Comparison of ENCODE assay signal across 8 cellular contexts in the genomic region with DNA sequence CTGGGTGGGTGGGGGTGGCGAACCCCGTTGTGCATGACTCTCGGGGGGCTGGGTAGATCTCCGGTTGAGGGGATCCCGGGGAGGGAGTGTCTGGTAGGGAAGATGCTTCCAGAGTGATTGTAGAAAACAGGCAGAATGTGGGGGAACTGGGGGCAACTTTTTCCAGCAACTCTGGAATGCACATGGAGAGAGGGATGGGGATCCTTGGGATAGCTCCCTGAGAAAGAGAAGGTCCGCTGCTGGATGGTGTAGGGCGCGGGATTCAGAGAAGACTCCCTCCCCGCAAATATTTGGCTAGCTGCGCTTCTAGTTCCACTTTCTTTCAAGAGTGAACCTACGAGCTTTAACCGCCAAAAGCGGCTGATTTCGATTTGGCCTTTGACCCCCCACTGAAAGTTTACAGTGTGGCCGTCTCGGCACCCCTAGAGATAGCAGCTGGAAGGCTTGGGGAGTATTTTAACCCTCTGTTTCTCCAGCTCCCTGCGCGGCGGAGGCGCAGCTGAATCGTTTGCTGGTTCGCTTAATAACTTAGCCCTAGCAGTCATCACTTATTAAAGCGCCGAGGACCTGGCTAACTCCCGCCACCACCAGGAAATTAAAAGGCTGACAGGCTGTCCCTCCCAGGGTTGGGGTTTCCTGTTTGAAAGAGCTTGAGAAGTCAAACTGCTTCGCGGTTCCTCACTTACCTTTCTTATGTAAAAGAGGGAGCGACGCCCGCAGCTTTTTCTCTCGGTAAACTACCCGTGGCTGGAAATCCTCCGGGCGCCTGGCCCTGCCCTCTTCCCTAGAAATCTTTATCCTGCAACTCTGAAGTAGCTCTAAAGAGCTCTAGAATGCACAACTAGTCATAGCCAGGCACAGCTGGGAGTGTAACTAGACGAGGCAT. TPM values are rescaled to one million over a fixed set of nuclear protein-coding genes. Genes with fewer than 3 reads are reported as not detected.
DNase-seq lines count a peak whose midpoint lies in the region; ATAC-seq, FAIRE-seq and TF ChIP-seq lines count a peak whose summit lies in the region.

No MANE protein-coding gene starts in this region.

- peaks cover 45% of the 10 kb centered on the region for H3F3A ChIP-seq in PC-9 (ENCODE audit: insufficient read depth, low read depth)

- ATAC-seq in GM21515 (IDR thresholded peaks at IDR 0.05; ENCODE audit: unreplicated experiment) = peak; percentile 95
- ATAC-seq in natural killer cell = peak; percentile 46 to 75 (median 59)

- peaks cover 64% of the 10 kb centered on the region for H3K79me2 ChIP-seq in PC-9 (ENCODE audit: low read depth)

- H3K4me2 ChIP-seq in PC-9 = peak overlapping the region; percentile 90

- TF ChIP-seq CTCF in PC-9 (conservative IDR thresholded peaks at IDR 0.05) (peak; percentile 68), natural killer cell (IDR thresholded peaks at IDR 0.05) (no peak)

- H3K27ac Mint-ChIP-seq in activated T-helper 1 cell treated with anti-CD3 and anti-CD28 coated beads, Interleukin-12 subunit alpha, Interleukin-12 subunit beta, Interleukin-2, Interleukin-4 antibody, amounts not matched to agents 30 ng/mL and 10 ng/mL and 1 ng/mL, durations not matched to agents 14 hours and 24 hours and 36 hours = no peak overlapping the region
- peak overlapping the region; percentile 93 to 97 for H3K27ac Mint-ChIP-seq in natural killer cell

- no peaks in the 10 kb centered on the region for H3K36me3 Mint-ChIP-seq in activated T-helper 1 cell treated with anti-CD3 and anti-CD28 coated beads, Interleukin-12 subunit alpha, Interleukin-12 subunit beta, Interleukin-2, Interleukin-4 antibody, amounts not matched to agents 30 ng/mL and 10 ng/mL and 1 ng/mL, durations not matched to agents 14 hours and 24 hours and 36 hours (ENCODE audit: low read depth)
- no peaks in the 10 kb centered on the region for H3K36me3 Mint-ChIP-seq in natural killer cell

- peak overlapping the region; percentile 85 for H3K4me3 Mint-ChIP-seq in activated T-helper 1 cell treated with anti-CD3 and anti-CD28 coated beads, Interleukin-12 subunit alpha, Interleukin-12 subunit beta, Interleukin-2, Interleukin-4 antibody, amounts not matched to agents 30 ng/mL and 10 ng/mL and 1 ng/mL, durations not matched to agents 14 hours and 24 hours and 36 hours
- H3K4me3 Mint-ChIP-seq in natural killer cell = peak overlapping the region; percentile 93

- peak overlapping the region; percentile 24 for H2AFZ ChIP-seq in PC-9

- no peaks in the 10 kb centered on the region for H3K9me3 Mint-ChIP-seq in activated T-helper 1 cell treated with anti-CD3 and anti-CD28 coated beads, Interleukin-12 subunit alpha, Interleukin-12 subunit beta, Interleukin-2, Interleukin-4 antibody, amounts not matched to agents 30 ng/mL and 10 ng/mL and 1 ng/mL, durations not matched to agents 14 hours and 24 hours and 36 hours
- H3K9me3 Mint-ChIP-seq in natural killer cell = no peaks in the 10 kb centered on the region

- peaks cover 27% of the 10 kb centered on the region for H3K4me1 Mint-ChIP-seq in activated T-helper 1 cell treated with anti-CD3 and anti-CD28 coated beads, Interleukin-12 subunit alpha, Interleukin-12 subunit beta, Interleukin-2, Interleukin-4 antibody, amounts not matched to agents 30 ng/mL and 10 ng/mL and 1 ng/mL, durations not matched to agents 14 hours and 24 hours and 36 hours (ENCODE audit: low read depth)
- peaks cover 53 to 57% of the 10 kb centered on the region in 2 donors for H3K4me1 Mint-ChIP-seq in natural killer cell

- H3K27ac ChIP-seq in PC-9 (peak overlapping the region; percentile 88), stomach smooth muscle (ENCODE audit: low read length) (peak overlapping the region; percentile 98)

- DNase-seq in DMS153 treated with DMSO at 0.1 percent for 48 hours (lab: John Stamatoyannopoulos, UW; ENCODE audit: unreplicated experiment) (peak; percentile 66), HTR-8/SVneo (ENCODE audit: insufficient read length, low spot score) (peak; percentile 69), PC-9 (peak; percentile 89 to 97), fibroblast of peridontal ligament (ENCODE audit: extremely low read depth) (peak; percentile 89), natural killer cell (peak; percentile 61)
- peak; percentile 27 for DNase-seq in activated T-helper 1 cell treated with anti-CD3 and anti-CD28 coated beads, Interleukin-12 subunit alpha, Interleukin-12 subunit beta, Interleukin-2, Interleukin-4 antibody, amounts not matched to agents 30 ng/mL and 10 ng/mL and 1 ng/mL, durations not matched to agents 14 hours and 24 hours and 36 hours (ENCODE audit: low spot score)

- peaks cover 61% of the 10 kb centered on the region for H3K27me3 Mint-ChIP-seq in activated T-helper 1 cell treated with anti-CD3 and anti-CD28 coated beads, Interleukin-12 subunit alpha, Interleukin-12 subunit beta, Interleukin-2, Interleukin-4 antibody, amounts not matched to agents 30 ng/mL and 10 ng/mL and 1 ng/mL, durations not matched to agents 14 hours and 24 hours and 36 hours (ENCODE audit: insufficient read depth)
- H3K27me3 Mint-ChIP-seq in natural killer cell (ENCODE audit: low read depth in 2 of 2) = peaks cover 0 to 3% of the 10 kb centered on the region in 2 donors

- intact Hi-C loops in PC-9 (cut with micrococcal nuclease; ENCODE audit: unreplicated experiment) (loop anchor here (1.0 to 10.0 kb wide), 10 partner anchors 57 to 275 kb away; no protein-coding TSS in a partner anchor), natural killer cell (cut with micrococcal nuclease) (loop anchor here (1.0 to 5.0 kb wide), 3 partner anchors 143 to 318 kb away; a partner anchor contains a TSS)
- intact Hi-C loops in activated T-helper 1 cell treated with anti-CD3 and anti-CD28 coated beads, Interleukin-12 subunit alpha, Interleukin-12 subunit beta, Interleukin-2, Interleukin-4 antibody, amounts not matched to agents 30 ng/mL and 10 ng/mL and 1 ng/mL, durations not matched to agents 14 hours and 24 hours and 36 hours (cut with micrococcal nuclease) = loop anchor here (1.0 to 5.0 kb wide), 4 partner anchors 107 to 153 kb away; no protein-coding TSS in a partner anchor

- H4K20me1 ChIP-seq in PC-9 (ENCODE audit: insufficient read depth) = no peaks in the 10 kb centered on the region

- TSS peak; percentile 77 for BruUV-seq in PC-9 (replicated peaks; lab: Mats Ljungman, UMichigan)

- CTCF ChIA-PET in PC-9 (lab: Charles Lee) = interaction anchor here (0.5 to 1.6 kb wide), 19 partner anchors 11 to 275 kb away, joined by 3 to 32 read pairs (median 5); a partner anchor contains a TSS

- peak overlapping the region; percentile 94 to 99 for H3K9ac ChIP-seq in stomach smooth muscle (ENCODE audit: low read length in 2 of 2)

- H3K4me1 ChIP-seq in PC-9 (replicated peaks; ENCODE audit: insufficient read depth) (peaks cover 54% of the 10 kb centered on the region), stomach smooth muscle (ENCODE audit: control insufficient read depth, insufficient read depth, low read length) (peaks cover 30% of the 10 kb centered on the region)

- H3K27me3 ChIP-seq in PC-9 (ENCODE audit: insufficient read depth, low read depth) (no peaks in the 10 kb centered on the region), stomach smooth muscle (ENCODE audit: control insufficient read depth in 1 of 2, insufficient read depth in 2 of 2, low read length in 2 of 2) (no peaks in the 10 kb centered on the region)

- FAIRE-seq in HTR-8/SVneo (lab: Jason Lieb, UNC) = no peak

- H3K36me3 ChIP-seq in PC-9 (ENCODE audit: low read depth) (0 out of 2 replicates have a peak, but pooled peaks cover 3% of the 10 kb centered on the region), stomach smooth muscle (ENCODE audit: control insufficient read depth in 2 of 2, insufficient read depth in 2 of 2, low read length in 2 of 2) (no peaks in the 10 kb centered on the region)

- peak overlapping the region; percentile 65 for H3K4me3 ChIP-seq in PC-9
- peak overlapping the region; percentile 95 to 96 for H3K4me3 ChIP-seq in stomach smooth muscle (ENCODE audit: low read length in 2 of 2)

- no peaks in the 10 kb centered on the region for H3K9me2 ChIP-seq in PC-9 (ENCODE audit: insufficient read depth)

- no peaks in the 10 kb centered on the region for H3K9me3 ChIP-seq in PC-9 (ENCODE audit: insufficient read depth, low read depth)
- H3K9me3 ChIP-seq in stomach smooth muscle (ENCODE audit: control insufficient read depth in 2 of 2, low read length in 2 of 2) = no peaks in the 10 kb centered on the region

- POLR2A ChIA-PET in PC-9 (lab: Charles Lee; ENCODE audit: unreplicated experiment) = interaction anchor here (0.5 to 2.6 kb wide), 27 partner anchors 9 to 266 kb away, joined by 3 to 16 read pairs (median 5); a partner anchor contains a TSS

RNA-seq across cellular contexts. Expression of a gene that starts 1.2 kb away (rescaled TPM):
- total RNA-seq in PC-9 (2021) (42.7 and 55.0 TPM in 2 replicates), natural killer cell (10 to 100 TPM; 63.3 to 93.4 (median 64.0) TPM)
- 0.61 and 0.75 TPM in 2 replicates for total RNA-seq in activated T-helper 1 cell treated with anti-CD3 and anti-CD28 coated beads, Interleukin-12 subunit alpha, Interleukin-12 subunit beta, Interleukin-2, Interleukin-4 antibody, amounts not matched to agents 30 ng/mL and 10 ng/mL and 1 ng/mL, durations not matched to agents 14 hours and 24 hours and 36 hours

Comparison
In these comparisons a context has a peak if more than half of its experiments do, and no peak if none do; other contexts are left out.
1. Peak in every context shown above with its lines: DNase-seq, ATAC-seq, H3K4me3 ChIP-seq and H3K27ac ChIP-seq.
2. DNase-seq: peak in every context shown above with its lines; median percentile 93 in PC-9; 89 in fibroblast of peridontal ligament; 69 in HTR-8/SVneo; 66 in DMS153 treated with DMSO at 0.1 percent for 48 hours; 61 in natural killer cell; 27 in activated T-helper 1 cell treated with anti-CD3 and anti-CD28 coated beads, Interleukin-12 subunit alpha, Interleukin-12 subunit beta, Interleukin-2, Interleukin-4 antibody, amounts not matched to agents 30 ng/mL and 10 ng/mL and 1 ng/mL, durations not matched to agents 14 hours and 24 hours and 36 hours.
3. RNA of a gene that starts 1.2 kb away (total RNA-seq): 63.3 to 93.4 TPM in natural killer cell and 42.7 to 55.0 TPM in PC-9; 0.61 to 0.75 TPM in activated T-helper 1 cell treated with anti-CD3 and anti-CD28 coated beads, Interleukin-12 subunit alpha, Interleukin-12 subunit beta, Interleukin-2, Interleukin-4 antibody, amounts not matched to agents 30 ng/mL and 10 ng/mL and 1 ng/mL, durations not matched to agents 14 hours and 24 hours and 36 hours; every median in the first group is over 10 times any median in the second.